In genomic region chr4:22515145-22515887, GRCh38 we compare ENCODE assay signal across 1 cellular context.
TF ChIP-seq lines count a peak whose summit lies in the region.

No MANE protein-coding gene starts in this region.

TF ChIP-seq in HepG2, 621 proteins besides CTCF, POLR2A, EP300 and RAD21 (continued from another document and continues in another):
- peak; percentile 39; the same call in 1 of the 2 replicates for TF ChIP-seq HINFP (CRISPR knock-in tag; IDR thresholded peaks at IDR 0.05; ENCODE audit: low read depth)
- no peak for TF ChIP-seq ZNF850 (CRISPR knock-in tag; conservative IDR thresholded peaks at IDR 0.05)
- no peak for TF ChIP-seq ARID2 (CRISPR knock-in tag; IDR thresholded peaks at IDR 0.05; ENCODE audit: borderline replicate concordance)
- no peak for TF ChIP-seq JDP2 (CRISPR knock-in tag; IDR thresholded peaks at IDR 0.05; ENCODE audit: borderline replicate concordance)
- no peak for TF ChIP-seq ELF1 (CRISPR knock-in tag; IDR thresholded peaks at IDR 0.05)
- TF ChIP-seq ZSCAN5A (CRISPR knock-in tag; IDR thresholded peaks at IDR 0.05; ENCODE audit: borderline replicate concordance): no peak
- TF ChIP-seq ZFP36L1 (CRISPR knock-in tag; IDR thresholded peaks at IDR 0.05): no peak
- TF ChIP-seq ZNF121 (CRISPR knock-in tag; IDR thresholded peaks at IDR 0.05): no peak
- peak; percentile 49; the same call in 1 of the 2 replicates for TF ChIP-seq ZNF124 (CRISPR knock-in tag; IDR thresholded peaks at IDR 0.05)
- no peak for TF ChIP-seq PCBP2 (optimal IDR thresholded peaks at IDR 0.05; ENCODE audit: low read depth, low read length, poor library complexity, severe bottlenecking)
- no peak for TF ChIP-seq TSC22D2 (CRISPR knock-in tag; IDR thresholded peaks at IDR 0.05; ENCODE audit: borderline replicate concordance)
- no peak for TF ChIP-seq ZZZ3 (CRISPR knock-in tag; IDR thresholded peaks at IDR 0.05; ENCODE audit: borderline replicate concordance)
- TF ChIP-seq NFRKB (IDR thresholded peaks at IDR 0.05): no peak
- peak in 1 of 2 experiments; percentile 17; a peak in 1 of 4 replicates for TF ChIP-seq NR2F1 (CRISPR knock-in tag; IDR thresholded peaks at IDR 0.05)
- TF ChIP-seq EEA1 (CRISPR knock-in tag; IDR thresholded peaks at IDR 0.05; ENCODE audit: borderline replicate concordance): no peak
- TF ChIP-seq, protein P1, sequence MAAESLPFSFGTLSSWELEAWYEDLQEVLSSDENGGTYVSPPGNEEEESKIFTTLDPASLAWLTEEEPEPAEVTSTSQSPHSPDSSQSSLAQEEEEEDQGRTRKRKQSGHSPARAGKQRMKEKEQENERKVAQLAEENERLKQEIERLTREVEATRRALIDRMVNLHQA (CRISPR knock-in tag; IDR thresholded peaks at IDR 0.05): no peak
- TF ChIP-seq ZNF3 (CRISPR knock-in tag; IDR thresholded peaks at IDR 0.05): no peak
- TF ChIP-seq MLLT10 (CRISPR knock-in tag; IDR thresholded peaks at IDR 0.05): no peak
- no peak for TF ChIP-seq RXRB (CRISPR knock-in tag; IDR thresholded peaks at IDR 0.05; ENCODE audit: borderline replicate concordance)
- no peak for TF ChIP-seq NFE2L2 (IDR thresholded peaks at IDR 0.05; ENCODE audit: low read length)
- no peak for TF ChIP-seq TMF1 (CRISPR knock-in tag; IDR thresholded peaks at IDR 0.05; ENCODE audit: low read depth)
- TF ChIP-seq TP53 (CRISPR knock-in tag; conservative IDR thresholded peaks at IDR 0.05): no peak
- TF ChIP-seq ZNF292 (CRISPR knock-in tag; IDR thresholded peaks at IDR 0.05; ENCODE audit: borderline replicate concordance, low read depth): peak; percentile 53; the same call in 1 of the 2 replicates
- TF ChIP-seq ZNF879 (CRISPR knock-in tag; IDR thresholded peaks at IDR 0.05): no peak
- TF ChIP-seq ZNF720 (CRISPR knock-in tag; IDR thresholded peaks at IDR 0.05): no peak
- TF ChIP-seq MTA1 (CRISPR knock-in tag; IDR thresholded peaks at IDR 0.05; ENCODE audit: borderline replicate concordance): no peak
- TF ChIP-seq ZNF766 (CRISPR knock-in tag; IDR thresholded peaks at IDR 0.05; ENCODE audit: borderline replicate concordance): no peak
- TF ChIP-seq ZFYVE20 (CRISPR knock-in tag; IDR thresholded peaks at IDR 0.05; ENCODE audit: borderline replicate concordance, low read depth): no peak
- TF ChIP-seq CENPBD1 (CRISPR knock-in tag; IDR thresholded peaks at IDR 0.05; ENCODE audit: borderline replicate concordance, low read depth): no peak; the same call in 1 of the 2 replicates
- no peak for TF ChIP-seq MAZ (IDR thresholded peaks at IDR 0.05; ENCODE audit: borderline replicate concordance, low read depth, low read length)
- no peak for TF ChIP-seq MAZ (CRISPR knock-in tag; IDR thresholded peaks at IDR 0.05; ENCODE audit: low read depth)
- TF ChIP-seq ZBTB37 (CRISPR knock-in tag; IDR thresholded peaks at IDR 0.05): no peak
- TF ChIP-seq CSRNP1 (CRISPR knock-in tag; IDR thresholded peaks at IDR 0.05): peak; percentile 40; the same call in 1 of the 2 replicates
- no peak; the same call in 1 of the 2 replicates for TF ChIP-seq ZNF451 (CRISPR knock-in tag; IDR thresholded peaks at IDR 0.05)
- TF ChIP-seq ZNF841 (CRISPR knock-in tag; IDR thresholded peaks at IDR 0.05; ENCODE audit: borderline replicate concordance): no peak
- no peak for TF ChIP-seq MBD4 (IDR thresholded peaks at IDR 0.05; ENCODE audit: borderline replicate concordance, low read length)
- no peak for TF ChIP-seq ZSCAN20 (CRISPR knock-in tag; IDR thresholded peaks at IDR 0.05; ENCODE audit: borderline replicate concordance)
- TF ChIP-seq PHF20 (CRISPR knock-in tag; IDR thresholded peaks at IDR 0.05): peak; percentile 29; the same call in 1 of the 2 replicates
- TF ChIP-seq ZNF180 (CRISPR knock-in tag; IDR thresholded peaks at IDR 0.05; ENCODE audit: borderline replicate concordance, low read depth): no peak
- TF ChIP-seq TBX2 (CRISPR knock-in tag; IDR thresholded peaks at IDR 0.05; ENCODE audit: borderline replicate concordance): peak; percentile 14; the same call in 1 of the 2 replicates
- TF ChIP-seq TAF15 (IDR thresholded peaks at IDR 0.05; ENCODE audit: low read depth, low read length, poor library complexity, severe bottlenecking): no peak
- TF ChIP-seq SMC3 (IDR thresholded peaks at IDR 0.05; ENCODE audit: low read length): no peak
- TF ChIP-seq ZNF746 (CRISPR knock-in tag; IDR thresholded peaks at IDR 0.05): no peak
- TF ChIP-seq U2AF2 (IDR thresholded peaks at IDR 0.05; ENCODE audit: low read depth, low read length): no peak
- TF ChIP-seq ZNF337 (CRISPR knock-in tag; IDR thresholded peaks at IDR 0.05; ENCODE audit: borderline replicate concordance, low read depth): no peak
- TF ChIP-seq ZNF484 (CRISPR knock-in tag; IDR thresholded peaks at IDR 0.05; ENCODE audit: borderline replicate concordance, low read depth): no peak
- no peak for TF ChIP-seq ZNF598 (CRISPR knock-in tag; IDR thresholded peaks at IDR 0.05; ENCODE audit: borderline replicate concordance)
- 0 out of 2 replicates have a peak, but pooled peaks have one; percentile 54 for TF ChIP-seq ZNF564 (CRISPR knock-in tag; IDR thresholded peaks at IDR 0.05)
- TF ChIP-seq, protein P2, sequence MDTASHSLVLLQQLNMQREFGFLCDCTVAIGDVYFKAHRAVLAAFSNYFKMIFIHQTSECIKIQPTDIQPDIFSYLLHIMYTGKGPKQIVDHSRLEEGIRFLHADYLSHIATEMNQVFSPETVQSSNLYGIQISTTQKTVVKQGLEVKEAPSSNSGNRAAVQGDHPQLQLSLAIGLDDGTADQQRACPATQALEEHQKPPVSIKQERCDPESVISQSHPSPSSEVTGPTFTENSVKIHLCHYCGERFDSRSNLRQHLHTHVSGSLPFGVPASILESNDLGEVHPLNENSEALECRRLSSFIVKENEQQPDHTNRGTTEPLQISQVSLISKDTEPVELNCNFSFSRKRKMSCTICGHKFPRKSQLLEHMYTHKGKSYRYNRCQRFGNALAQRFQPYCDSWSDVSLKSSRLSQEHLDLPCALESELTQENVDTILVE (CRISPR knock-in tag; IDR thresholded peaks at IDR 0.05): no peak; the same call in 1 of the 2 replicates
- TF ChIP-seq MTERF4 (CRISPR knock-in tag; IDR thresholded peaks at IDR 0.05): no peak
- TF ChIP-seq NFKB2 (CRISPR knock-in tag; IDR thresholded peaks at IDR 0.05; ENCODE audit: borderline replicate concordance): peak; percentile 89
- TF ChIP-seq, protein P3, sequence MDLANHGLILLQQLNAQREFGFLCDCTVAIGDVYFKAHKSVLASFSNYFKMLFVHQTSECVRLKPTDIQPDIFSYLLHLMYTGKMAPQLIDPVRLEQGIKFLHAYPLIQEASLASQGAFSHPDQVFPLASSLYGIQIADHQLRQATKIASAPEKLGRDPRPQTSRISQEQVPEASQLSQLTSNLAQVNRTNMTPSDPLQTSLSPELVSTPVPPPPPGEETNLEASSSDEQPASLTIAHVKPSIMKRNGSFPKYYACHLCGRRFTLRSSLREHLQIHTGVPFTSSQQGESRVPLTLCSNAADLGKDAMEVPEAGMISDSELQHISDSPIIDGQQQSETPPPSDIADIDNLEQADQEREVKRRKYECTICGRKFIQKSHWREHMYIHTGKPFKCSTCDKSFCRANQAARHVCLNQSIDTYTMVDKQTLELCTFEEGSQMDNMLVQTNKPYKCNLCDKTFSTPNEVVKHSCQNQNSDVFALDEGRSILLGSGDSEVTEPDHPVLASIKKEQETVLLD (CRISPR knock-in tag; IDR thresholded peaks at IDR 0.05; ENCODE audit: low read depth): 0 out of 2 replicates have a peak, but pooled peaks have one; percentile 25
- no peak for TF ChIP-seq PBX2 (CRISPR knock-in tag; IDR thresholded peaks at IDR 0.05)
- no peak; the same call in 1 of the 2 replicates for TF ChIP-seq SPEN (CRISPR knock-in tag; IDR thresholded peaks at IDR 0.05; ENCODE audit: low read depth)
- peak; percentile 76; the same call in 1 of the 2 replicates for TF ChIP-seq IRF1 (CRISPR knock-in tag; IDR thresholded peaks at IDR 0.05; ENCODE audit: low read depth)
- TF ChIP-seq NFE2L1 (CRISPR knock-in tag; IDR thresholded peaks at IDR 0.05; ENCODE audit: borderline replicate concordance): no peak
- peak; percentile 49 for TF ChIP-seq RARA (CRISPR knock-in tag; IDR thresholded peaks at IDR 0.05)
- peak; percentile 75 for TF ChIP-seq HDAC1 (CRISPR knock-in tag; IDR thresholded peaks at IDR 0.05)
- no peak for TF ChIP-seq ZFP82 (CRISPR knock-in tag; IDR thresholded peaks at IDR 0.05; ENCODE audit: borderline replicate concordance)
- no peak for TF ChIP-seq SIN3B (IDR thresholded peaks at IDR 0.05; ENCODE audit: low read length)
- no peak for TF ChIP-seq MIER3 (CRISPR knock-in tag; IDR thresholded peaks at IDR 0.05; ENCODE audit: borderline replicate concordance)
- TF ChIP-seq ZFAT (CRISPR knock-in tag; conservative IDR thresholded peaks at IDR 0.05): no peak
- TF ChIP-seq ZEB1 (IDR thresholded peaks at IDR 0.05; ENCODE audit: insufficient replicate concordance, low read depth): no peak
- TF ChIP-seq ZNF367 (CRISPR knock-in tag; IDR thresholded peaks at IDR 0.05; ENCODE audit: borderline replicate concordance): 0 out of 2 replicates have a peak, but pooled peaks have one; percentile 27
